ENCODE assay signal across 1 cellular context in the genomic region with DNA sequence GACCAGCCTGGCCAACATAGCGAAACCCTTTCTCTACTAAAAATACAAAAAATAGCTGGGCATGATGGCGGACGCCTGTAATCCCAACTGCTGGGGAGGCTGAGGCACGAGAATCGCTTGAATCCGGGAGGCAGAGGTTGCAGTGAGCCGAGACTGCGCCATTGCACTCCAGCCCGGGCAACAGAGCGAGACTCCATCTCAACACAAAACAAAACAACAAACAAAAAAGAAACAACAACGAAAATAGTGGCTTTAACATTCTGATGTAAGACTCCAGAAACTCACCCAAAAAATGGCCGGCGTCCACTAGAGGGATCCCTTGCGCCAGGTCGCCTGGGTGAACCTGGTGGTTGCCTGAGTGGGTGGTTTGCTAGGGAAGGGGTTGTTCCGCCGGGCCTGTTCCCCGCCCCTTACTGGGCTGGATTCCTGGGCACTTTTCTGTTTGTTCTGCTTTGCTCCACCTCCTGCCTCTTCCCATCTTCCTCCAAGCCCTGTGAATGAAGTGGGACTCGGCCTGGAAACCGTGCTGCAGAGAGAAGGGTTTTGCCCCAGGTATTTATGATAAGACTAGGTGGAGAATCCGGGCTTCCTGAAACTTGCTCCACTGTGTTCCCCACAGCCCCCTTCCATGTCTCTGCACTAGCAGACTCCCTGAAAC.
TF ChIP-seq lines count a peak whose summit lies in the region.

No MANE protein-coding gene starts in this region.

TF ChIP-seq in IMR-90, 13 proteins besides CTCF, POLR2A, EP300 and RAD21 (continued from another document):
- TF ChIP-seq CHD1 (IDR thresholded peaks at IDR 0.05; ENCODE audit: low read depth, low read length) (no peak), FOS (IDR thresholded peaks at IDR 0.05; ENCODE audit: low read depth, low read length) (no peak), RFX5 (IDR thresholded peaks at IDR 0.05; ENCODE audit: low read depth, low read length) (no peak), NFE2L2 (IDR thresholded peaks at IDR 0.05; ENCODE audit: low read depth, low read length) (no peak), MXI1 (IDR thresholded peaks at IDR 0.05; ENCODE audit: borderline replicate concordance, low read depth, low read length) (no peak), SMC3 (IDR thresholded peaks at IDR 0.05; ENCODE audit: low read depth, low read length) (no peak), BHLHE40 (IDR thresholded peaks at IDR 0.05; ENCODE audit: low read depth, low read length) (no peak), RCOR1 (IDR thresholded peaks at IDR 0.05; ENCODE audit: insufficient replicate concordance, low read length) (no peak), MAFK (IDR thresholded peaks at IDR 0.05; ENCODE audit: low read depth, low read length) (no peak), CEBPB (IDR thresholded peaks at IDR 0.05; ENCODE audit: low read depth, low read length) (no peak)
- TF ChIP-seq, protein P1, sequence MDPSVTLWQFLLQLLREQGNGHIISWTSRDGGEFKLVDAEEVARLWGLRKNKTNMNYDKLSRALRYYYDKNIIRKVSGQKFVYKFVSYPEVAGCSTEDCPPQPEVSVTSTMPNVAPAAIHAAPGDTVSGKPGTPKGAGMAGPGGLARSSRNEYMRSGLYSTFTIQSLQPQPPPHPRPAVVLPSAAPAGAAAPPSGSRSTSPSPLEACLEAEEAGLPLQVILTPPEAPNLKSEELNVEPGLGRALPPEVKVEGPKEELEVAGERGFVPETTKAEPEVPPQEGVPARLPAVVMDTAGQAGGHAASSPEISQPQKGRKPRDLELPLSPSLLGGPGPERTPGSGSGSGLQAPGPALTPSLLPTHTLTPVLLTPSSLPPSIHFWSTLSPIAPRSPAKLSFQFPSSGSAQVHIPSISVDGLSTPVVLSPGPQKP (IDR thresholded peaks at IDR 0.05; ENCODE audit: borderline replicate concordance, low read depth, low read length), result no peak
- TF ChIP-seq, protein P2, sequence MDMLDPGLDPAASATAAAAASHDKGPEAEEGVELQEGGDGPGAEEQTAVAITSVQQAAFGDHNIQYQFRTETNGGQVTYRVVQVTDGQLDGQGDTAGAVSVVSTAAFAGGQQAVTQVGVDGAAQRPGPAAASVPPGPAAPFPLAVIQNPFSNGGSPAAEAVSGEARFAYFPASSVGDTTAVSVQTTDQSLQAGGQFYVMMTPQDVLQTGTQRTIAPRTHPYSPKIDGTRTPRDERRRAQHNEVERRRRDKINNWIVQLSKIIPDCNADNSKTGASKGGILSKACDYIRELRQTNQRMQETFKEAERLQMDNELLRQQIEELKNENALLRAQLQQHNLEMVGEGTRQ (IDR thresholded peaks at IDR 0.05; ENCODE audit: low read depth, low read length), result no peak
